Comparison of ENCODE assay signal across 32 cellular contexts in the genomic region with DNA sequence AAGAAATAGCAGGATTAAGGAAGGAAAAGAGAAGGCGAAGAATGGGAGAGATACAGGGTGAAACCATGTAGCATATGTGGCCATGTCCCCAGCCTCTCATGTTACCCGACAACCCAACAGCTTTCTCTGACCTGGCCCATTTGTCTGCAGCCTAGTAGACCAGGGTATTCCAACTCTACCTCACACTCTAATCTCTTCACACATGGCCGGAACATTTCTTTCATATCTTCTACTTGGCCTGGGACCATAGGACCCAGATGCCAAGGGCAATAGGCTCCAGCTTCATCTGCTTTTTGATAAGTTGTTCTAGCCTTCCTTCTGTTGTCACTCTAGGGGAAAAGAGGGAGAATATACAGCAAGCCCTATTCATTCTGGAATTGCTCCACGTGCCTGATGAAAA.
"Had no signal": no experiment of that assay in that cellular context is flagged by ENCODE, and none has a peak within 500 bp of the region (broad histone marks: within the 10 kb centered on the region; RNA-seq: fewer than 3 reads in every experiment).

No MANE protein-coding gene starts in this region.

- H3K27ac ChIP-seq: brain microvascular endothelial cell, Peyer's patch, RWPE1, SJCRH30, SK-N-MC had no signal

- H3K27me3 Mint-ChIP-seq: activated T-helper 17 cell treated with anti-CD3 and anti-CD28 coated beads, Interleukin-2, amount 50 U/mL, for 72 hours had no signal

- H3K9me3 ChIP-seq: Peyer's patch, SJCRH30 had no signal

- H3K9me3 Mint-ChIP-seq: activated CD4-positive, alpha-beta T cell treated with anti-CD3 and anti-CD28 coated beads, Interleukin-2, amount 10 ng/mL, durations not matched to agents 24 days and 14 days; activated T-cell treated with anti-CD3 and anti-CD28 coated beads, Interleukin-2, amount 50 U/mL, for 72 hours; activated T-helper 17 cell treated with anti-CD3 and anti-CD28 coated beads, Interleukin-2, amount 50 U/mL, for 72 hours had no signal

- H3K36me3 ChIP-seq: brain microvascular endothelial cell, Peyer's patch, SJCRH30 had no signal

- H3K27me3 ChIP-seq: brain microvascular endothelial cell, Peyer's patch, SJCRH30 had no signal

- ATAC-seq: K562, PC-3 had no signal

- H3K4me1 ChIP-seq: Peyer's patch, SJCRH30 had no signal

- H3K4me3 ChIP-seq: K562, Peyer's patch, SJCRH30, SK-N-MC had no signal

- H3K4me3 Mint-ChIP-seq: activated CD4-positive, alpha-beta T cell treated with anti-CD3 and anti-CD28 coated beads, Interleukin-2, amount 10 ng/mL, durations not matched to agents 24 days and 14 days; activated CD8-positive, alpha-beta T cell treated with anti-CD3 and anti-CD28 coated beads for 36 hours; activated naive CD8-positive, alpha-beta T cell treated with anti-CD3 and anti-CD28 coated beads for 36 hours; activated T-cell treated with anti-CD3 and anti-CD28 coated beads, Interleukin-2, amount 50 U/mL, for 72 hours; activated T-helper 17 cell treated with anti-CD3 and anti-CD28 coated beads, Interleukin-2, amount 50 U/mL, for 72 hours had no signal

- H3K27ac Mint-ChIP-seq: activated CD4-positive, alpha-beta T cell treated with anti-CD3 and anti-CD28 coated beads, Interleukin-2, amount 10 ng/mL, durations not matched to agents 24 days and 14 days; activated CD8-positive, alpha-beta T cell treated with anti-CD3 and anti-CD28 coated beads for 36 hours; activated naive CD8-positive, alpha-beta T cell treated with anti-CD3 and anti-CD28 coated beads for 36 hours; activated T-cell treated with anti-CD3 and anti-CD28 coated beads, Interleukin-2, amount 50 U/mL, for 72 hours; activated T-helper 17 cell treated with anti-CD3 and anti-CD28 coated beads, Interleukin-2, amount 50 U/mL, for 72 hours had no signal

- DNase-seq: activated CD4-positive, alpha-beta T cell treated with anti-CD3 and anti-CD28 coated beads, Interleukin-2, amount 10 ng/mL, durations not matched to agents 24 days and 14 days; activated CD4-positive, alpha-beta T cell treated with anti-CD3 and anti-CD28 coated beads, Interleukin-2, amount 50 U/mL, for 4 hours; activated effector memory CD4-positive, alpha-beta T cell treated with anti-CD3 and anti-CD28 coated beads, Interleukin-2, amount 50 U/mL, for 16 hours; activated naive CD4-positive, alpha-beta T cell; activated naive CD4-positive, alpha-beta T cell treated with anti-CD3 and anti-CD28 coated beads, Interleukin-2, amount 50 U/mL, for 16 hours; activated T-cell treated with anti-CD3 and anti-CD28 coated beads, Interleukin-2, amount 50 U/mL, for 1 hour; amniotic stem cell; aorta; brain microvascular endothelial cell; IMR-90; NCI-H1092 treated with DMSO at 0.1 percent for 48 hours; NCI-H1417; NCI-H187 treated with DMSO at 0.1 percent for 48 hours; NCI-H2081; NCI-H2171 treated with DMSO at 0.1 percent for 48 hours; NCI-H2227 treated with DMSO at 0.1 percent for 48 hours; NCI-H446; NCI-H510A treated with DMSO at 0.1 percent for 48 hours; NCI-H526 treated with DMSO at 0.1 percent for 48 hours; NK-92 treated with Interleukin-12 subunit alpha and Interleukin-12 subunit beta, amount 100 ng/mL, for 24 hours; PC-3; Peyer's patch; SHP77; SJCRH30; T1000 had no signal
